ENCODE assay signal across 18 cellular contexts in genomic region chr14:92971601-92972180, GRCh38. TPM values are rescaled to one million over a fixed set of nuclear protein-coding genes. Genes with fewer than 3 reads are reported as not detected.
DNase-seq lines count a peak whose midpoint lies in the region; ATAC-seq, FAIRE-seq and TF ChIP-seq lines count a peak whose summit lies in the region.
"Had no signal": no experiment of that assay in that cellular context is flagged by ENCODE, and none has a peak within 500 bp of the region (broad histone marks: within the 10 kb centered on the region; RNA-seq: fewer than 3 reads in every experiment).

No MANE protein-coding gene starts in this region.

- peaks cover 7% of the 10 kb centered on the region for H3K36me3 ChIP-seq in CD4-positive, CD25-positive, alpha-beta regulatory T cell (ENCODE audit: control insufficient read depth, insufficient read depth, low read length)
- H3K36me3 ChIP-seq in kidney (ENCODE audit: control insufficient read depth in 1 of 2, insufficient read depth in 2 of 2, low read length in 2 of 2): peaks cover 3 to 4% of the 10 kb centered on the region in 2 donors

- no peak for DNase-seq in CD4-positive, CD25-positive, alpha-beta regulatory T cell
- DNase-seq in WTC11 (ENCODE audit: low spot score): no peak
- DNase-seq in kidney: peak; percentile 65
- DNase-seq in NCI-H1048 (lab: John Stamatoyannopoulos, UW): no peak
- no peak for DNase-seq in RKO (ENCODE audit: low spot score)
- DNase-seq: ACHN, GM23248, HFFc6, NCI-H1092, NCI-H1694 treated with DMSO at 0.1 percent for 48 hours, NCI-H345, NCI-H69, PC-3 had no signal

- ATAC-seq in CD4-positive, CD25-positive, alpha-beta regulatory T cell (ENCODE audit: low read depth in 2 of 2): no peak
- ATAC-seq in WTC11 (no peak), GM18867 (IDR thresholded peaks at IDR 0.05; ENCODE audit: unreplicated experiment) (no peak)
- ATAC-seq in stimulated activated memory B cell treated with anti-CD40 and anti-IgM and Interleukin-4, amounts not matched to agents 10 μg/mL and 1 μg/mL and 100 μg/mL, for 72 hours: no peak
- ATAC-seq: K562, PC-3 had no signal

- CTCF ChIA-PET in WTC11 (lab: Charles Lee): interaction anchor here (1.3 to 1.5 kb wide), 4 partner anchors 20 to 168 kb away, joined by 3 to 5 read pairs (median 4); no protein-coding TSS in a partner anchor

- TF ChIP-seq CTCF in WTC11 (IDR thresholded peaks at IDR 0.05) (no peak), kidney (IDR thresholded peaks at IDR 0.05; ENCODE audit: borderline replicate concordance, extremely low read depth, insufficient read depth) (no peak)

- H3K27ac ChIP-seq in CD4-positive, CD25-positive, alpha-beta regulatory T cell (ENCODE audit: insufficient read depth, low read length, poor library complexity, severe bottlenecking): no peak overlapping the region
- no peak overlapping the region for H3K27ac ChIP-seq in kidney (ENCODE audit: low read depth in 2 of 2, low read length in 2 of 2)
- H3K27ac ChIP-seq: GM23248, HL-60 had no signal

- H3K4me1 ChIP-seq in CD4-positive, CD25-positive, alpha-beta regulatory T cell (ENCODE audit: control insufficient read depth, insufficient read depth, low read length, poor library complexity, severe bottlenecking): no peaks in the 10 kb centered on the region
- peaks cover 25 to 34% of the 10 kb centered on the region in 2 donors for H3K4me1 ChIP-seq in kidney (ENCODE audit: control insufficient read depth in 1 of 2, insufficient read depth in 1 of 2, low read depth in 1 of 2, low read length in 2 of 2)

- POLR2A ChIA-PET in WTC11 (lab: Charles Lee): no interaction called here

- H3K27me3 Mint-ChIP-seq in CD4-positive, CD25-positive, alpha-beta regulatory T cell: no peaks in the 10 kb centered on the region
- no peaks in the 10 kb centered on the region for H3K27me3 Mint-ChIP-seq in WTC11 (ENCODE audit: low read depth)
- no peaks in the 10 kb centered on the region for H3K27me3 Mint-ChIP-seq in stimulated activated memory B cell treated with anti-CD40 and anti-IgM and Interleukin-4, amounts not matched to agents 10 μg/mL and 1 μg/mL and 100 μg/mL, for 72 hours
- H3K27me3 Mint-ChIP-seq: CD8-positive, alpha-beta memory T cell had no signal

- H3K4me1 Mint-ChIP-seq in CD4-positive, CD25-positive, alpha-beta regulatory T cell: peaks cover 0 to 9% (median 5%) of the 10 kb centered on the region in 4 donors
- H3K4me1 Mint-ChIP-seq in WTC11: peaks cover 41% of the 10 kb centered on the region
- H3K4me1 Mint-ChIP-seq in stimulated activated memory B cell treated with anti-CD40 and anti-IgM and Interleukin-4, amounts not matched to agents 10 μg/mL and 1 μg/mL and 100 μg/mL, for 72 hours: peaks cover 33% of the 10 kb centered on the region

- no peaks in the 10 kb centered on the region for H3K27me3 ChIP-seq in CD4-positive, CD25-positive, alpha-beta regulatory T cell (ENCODE audit: control insufficient read depth, insufficient read depth, low read length)

- peak overlapping the region in 2 of 3 donors; percentile 22 to 49 for H3K27ac Mint-ChIP-seq in CD4-positive, CD25-positive, alpha-beta regulatory T cell
- H3K27ac Mint-ChIP-seq in WTC11: 0 out of 2 replicates have a peak overlapping the region, but pooled peaks have one; percentile 58
- peak overlapping the region; percentile 57 for H3K27ac Mint-ChIP-seq in stimulated activated memory B cell treated with anti-CD40 and anti-IgM and Interleukin-4, amounts not matched to agents 10 μg/mL and 1 μg/mL and 100 μg/mL, for 72 hours
- H3K27ac Mint-ChIP-seq: HFFc6 had no signal

- H3K4me3 Mint-ChIP-seq in CD4-positive, CD25-positive, alpha-beta regulatory T cell: no peak overlapping the region
- H3K4me3 Mint-ChIP-seq in WTC11: no peak overlapping the region
- no peak overlapping the region for H3K4me3 Mint-ChIP-seq in stimulated activated memory B cell treated with anti-CD40 and anti-IgM and Interleukin-4, amounts not matched to agents 10 μg/mL and 1 μg/mL and 100 μg/mL, for 72 hours
- H3K4me3 Mint-ChIP-seq: CD8-positive, alpha-beta memory T cell; HFFc6 had no signal

- H3K4me3 ChIP-seq in CD4-positive, CD25-positive, alpha-beta regulatory T cell (ENCODE audit: low read depth, low read length): no peak overlapping the region
- no peak overlapping the region for H3K4me3 ChIP-seq in kidney (ENCODE audit: low read length in 2 of 2)
- H3K4me3 ChIP-seq: GM23248, K562 had no signal

- peaks cover 35% of the 10 kb centered on the region for H3K36me3 Mint-ChIP-seq in CD4-positive, CD25-positive, alpha-beta regulatory T cell
- peaks cover 15% of the 10 kb centered on the region for H3K36me3 Mint-ChIP-seq in WTC11
- peaks cover 81% of the 10 kb centered on the region for H3K36me3 Mint-ChIP-seq in stimulated activated memory B cell treated with anti-CD40 and anti-IgM and Interleukin-4, amounts not matched to agents 10 μg/mL and 1 μg/mL and 100 μg/mL, for 72 hours

- intact Hi-C loops in kidney (cut with DNase I): no loop called here

- peaks cover 0 to 12% (median 6%) of the 10 kb centered on the region in 7 donors for H3K9me3 Mint-ChIP-seq in CD4-positive, CD25-positive, alpha-beta regulatory T cell
- peaks cover 17% of the 10 kb centered on the region for H3K9me3 Mint-ChIP-seq in WTC11
- peaks cover 7% of the 10 kb centered on the region for H3K9me3 Mint-ChIP-seq in stimulated activated memory B cell treated with anti-CD40 and anti-IgM and Interleukin-4, amounts not matched to agents 10 μg/mL and 1 μg/mL and 100 μg/mL, for 72 hours

- FAIRE-seq in kidney (lab: Jason Lieb, UNC): no peak
- FAIRE-seq: K562 had no signal

- peaks cover 4 to 13% of the 10 kb centered on the region in 2 experiments for H3K9me3 ChIP-seq in CD4-positive, CD25-positive, alpha-beta regulatory T cell (ENCODE audit: control insufficient read depth in 2 of 2, low read length in 2 of 2)
- H3K9me3 ChIP-seq in kidney (ENCODE audit: control insufficient read depth in 1 of 2, low read length in 2 of 2): peaks cover 0 to 8% of the 10 kb centered on the region in 2 donors

- H3K9ac ChIP-seq in kidney (ENCODE audit: low read length in 2 of 2): no peak overlapping the region
- H3K9ac ChIP-seq: GM23248 had no signal

TF ChIP-seq in WTC11, 78 proteins besides CTCF, POLR2A, EP300 and RAD21:
- TF ChIP-seq ZNF317 (CRISPR knock-in tag; IDR thresholded peaks at IDR 0.05; ENCODE audit: borderline replicate concordance, low read depth) (no peak), PRRX2 (CRISPR knock-in tag; IDR thresholded peaks at IDR 0.05) (no peak), FOXK1 (CRISPR knock-in tag; IDR thresholded peaks at IDR 0.05) (no peak), ZNF416 (CRISPR knock-in tag; IDR thresholded peaks at IDR 0.05) (no peak), ETV6 (CRISPR knock-in tag; IDR thresholded peaks at IDR 0.05) (no peak), NR3C1 (CRISPR knock-in tag; conservative IDR thresholded peaks at IDR 0.05; ENCODE audit: low read depth) (no peak), ZSCAN18 (CRISPR knock-in tag; IDR thresholded peaks at IDR 0.05) (no peak), ZNF232 (CRISPR knock-in tag; IDR thresholded peaks at IDR 0.05) (no peak), NR2C2 (CRISPR knock-in tag; IDR thresholded peaks at IDR 0.05) (no peak), FOXP1 (CRISPR knock-in tag; IDR thresholded peaks at IDR 0.05; ENCODE audit: borderline replicate concordance) (no peak), ATF6 (CRISPR knock-in tag; IDR thresholded peaks at IDR 0.05) (no peak), TP53 (CRISPR knock-in tag; IDR thresholded peaks at IDR 0.05) (no peak)

RNA-seq across cellular contexts. Expression of gene CHGA, which starts 48.7 kb away (rescaled TPM):
- not detected for total RNA-seq in CD4-positive, CD25-positive, alpha-beta regulatory T cell
- polyA plus RNA-seq in CD4-positive, CD25-positive, alpha-beta regulatory T cell: under 1 TPM; 0.21 to 0.72 (median 0.33) TPM
- total RNA-seq in WTC11 (2021) (8.5 to 17.2 TPM (median 17.1 TPM) in 3 replicates), kidney (0.38 TPM)
- 6.6 TPM for polyA plus RNA-seq in kidney (ENCODE audit: insufficient read depth, low read depth, low replicate concordance)
- total RNA-seq: CD8-positive, alpha-beta memory T cell; GM23248; HFFc6; K562; PC-3 had no signal
- polyA plus RNA-seq: CD8-positive, alpha-beta memory T cell; GM23248; K562 had no signal
